In genomic region chr18:49931760-49932159, GRCh38 we compare ENCODE assay signal across 30 cellular contexts.
"Had no signal": no experiment of that assay in that cellular context is flagged by ENCODE, and none has a peak within 500 bp of the region (broad histone marks: within the 10 kb centered on the region; RNA-seq: fewer than 3 reads in every experiment).

No MANE protein-coding gene starts in this region.

- H3K9me3 Mint-ChIP-seq: activated B cell treated with CpG ODN at 0.5 μM for 24 hours; activated CD4-positive, alpha-beta memory T cell treated with anti-CD3 and anti-CD28 coated beads, Interleukin-2, amount 10 ng/mL, durations not matched to agents 7 days and 5 days; activated CD4-positive, alpha-beta T cell treated with anti-CD3 and anti-CD28 coated beads, Interleukin-2, amount 10 ng/mL, durations not matched to agents 7 days and 5 days; activated naive CD4-positive, alpha-beta T cell treated with anti-CD3 and anti-CD28 coated beads, Interleukin-2, amount 10 ng/mL, durations not matched to agents 7 days and 5 days; activated naive CD4-positive, alpha-beta T cell treated with anti-CD3 and anti-CD28 coated beads, Interleukin-2, amount 50 U/mL, for 72 hours; activated T-cell treated with anti-CD3 and anti-CD28 coated beads, Interleukin-2, amount 50 U/mL, for 24 hours; activated T-cell treated with anti-CD3 and anti-CD28 coated beads, Interleukin-2, amount 50 U/mL, for 72 hours; T-helper 2 cell treated with Interferon-gamma antibody and Interleukin-4, amounts not matched to agents 5 μg/mL and 100 μg/mL, for 36 hours had no signal

- H3K4me1 ChIP-seq: ascending aorta, breast epithelium, colonic mucosa, esophagus squamous epithelium had no signal

- DNase-seq: activated B cell treated with CpG ODN at 0.5 μM for 24 hours; activated CD4-positive, alpha-beta memory T cell treated with anti-CD3 and anti-CD28 coated beads, Interleukin-2, amount 10 ng/mL, durations not matched to agents 7 days and 5 days; activated CD4-positive, alpha-beta T cell treated with anti-CD3 and anti-CD28 coated beads for 36 hours; activated CD4-positive, alpha-beta T cell treated with anti-CD3 and anti-CD28 coated beads, Interleukin-2, amount 10 ng/mL, durations not matched to agents 7 days and 5 days; activated CD4-positive, alpha-beta T cell treated with anti-CD3 and anti-CD28 coated beads, Interleukin-2, amount 50 U/mL, for 4 hours; activated CD4-positive, CD25-positive, alpha-beta regulatory T cell treated with anti-CD3 and anti-CD28 coated beads, Interleukin-2, amount 50 U/mL, for 72 hours; activated CD8-positive, alpha-beta memory T cell treated with anti-CD3 and anti-CD28 coated beads, Interleukin-2, amount 50 U/mL, for 48 hours; activated gamma-delta T cell; activated naive CD4-positive, alpha-beta T cell; activated naive CD4-positive, alpha-beta T cell treated with anti-CD3 and anti-CD28 coated beads, Interleukin-2, amount 10 ng/mL, durations not matched to agents 7 days and 5 days; activated naive CD8-positive, alpha-beta T cell treated with anti-CD3 and anti-CD28 coated beads, Interleukin-2, amount 10 ng/mL, durations not matched to agents 7 days and 5 days; activated T-cell treated with anti-CD3 and anti-CD28 coated beads for 4 hours; activated T-cell treated with anti-CD3 and anti-CD28 coated beads, Interleukin-2, amount 50 U/mL, for 24 hours; activated T-cell treated with anti-CD3 and anti-CD28 coated beads, Interleukin-2, amount 50 U/mL, for 72 hours; central memory CD4-positive, alpha-beta T cell; cerebellar nuclear complex; colonic mucosa; effector CD8-positive, alpha-beta T cell; esophagus squamous epithelium; T-helper 1 cell; T-helper 17 cell; T1000; WERI-Rb-1 had no signal

- H3K4me3 Mint-ChIP-seq: activated B cell treated with CpG ODN at 0.5 μM for 24 hours; activated CD4-positive, alpha-beta memory T cell treated with anti-CD3 and anti-CD28 coated beads, Interleukin-2, amount 10 ng/mL, durations not matched to agents 7 days and 5 days; activated CD4-positive, alpha-beta T cell treated with anti-CD3 and anti-CD28 coated beads for 36 hours; activated CD4-positive, alpha-beta T cell treated with anti-CD3 and anti-CD28 coated beads, Interleukin-2, amount 10 ng/mL, durations not matched to agents 7 days and 5 days; activated naive CD4-positive, alpha-beta T cell treated with anti-CD3 and anti-CD28 coated beads, Interleukin-2, amount 10 ng/mL, durations not matched to agents 7 days and 5 days; activated naive CD8-positive, alpha-beta T cell treated with anti-CD3 and anti-CD28 coated beads, Interleukin-2, amount 10 ng/mL, durations not matched to agents 7 days and 5 days; activated T-cell treated with anti-CD3 and anti-CD28 coated beads, Interleukin-2, amount 50 U/mL, for 24 hours; activated T-cell treated with anti-CD3 and anti-CD28 coated beads, Interleukin-2, amount 50 U/mL, for 72 hours; brain; T-helper 17 cell; T-helper 2 cell treated with Interferon-gamma antibody and Interleukin-4, amounts not matched to agents 5 μg/mL and 100 μg/mL, for 36 hours had no signal

- ATAC-seq: activated CD4-positive, alpha-beta T cell treated with anti-CD3 and anti-CD28 coated beads for 36 hours; activated naive CD4-positive, alpha-beta T cell treated with anti-CD3 and anti-CD28 coated beads, Interleukin-2, amount 50 U/mL, for 72 hours; activated T-cell treated with anti-CD3 and anti-CD28 coated beads, Interleukin-2, amount 50 U/mL, for 72 hours; T-helper 17 cell had no signal

- H3K36me3 ChIP-seq: breast epithelium, cardiac muscle cell, colonic mucosa, WERI-Rb-1 had no signal

- H3K4me3 ChIP-seq: ascending aorta, breast epithelium, cardiac muscle cell, colonic mucosa, esophagus squamous epithelium had no signal

- H3K9me3 ChIP-seq: ascending aorta, breast epithelium, colonic mucosa, esophagus squamous epithelium had no signal

- H3K4me1 Mint-ChIP-seq: activated CD4-positive, alpha-beta memory T cell treated with anti-CD3 and anti-CD28 coated beads, Interleukin-2, amount 10 ng/mL, durations not matched to agents 7 days and 5 days; activated naive CD4-positive, alpha-beta T cell treated with anti-CD3 and anti-CD28 coated beads, Interleukin-2, amount 10 ng/mL, durations not matched to agents 7 days and 5 days; activated naive CD8-positive, alpha-beta T cell treated with anti-CD3 and anti-CD28 coated beads, Interleukin-2, amount 10 ng/mL, durations not matched to agents 7 days and 5 days had no signal

- H3K27me3 ChIP-seq: ascending aorta, breast epithelium, cardiac muscle cell, colonic mucosa, esophagus squamous epithelium had no signal

- H3K36me3 Mint-ChIP-seq: activated naive CD4-positive, alpha-beta T cell treated with anti-CD3 and anti-CD28 coated beads, Interleukin-2, amount 10 ng/mL, durations not matched to agents 7 days and 5 days; activated naive CD8-positive, alpha-beta T cell treated with anti-CD3 and anti-CD28 coated beads, Interleukin-2, amount 10 ng/mL, durations not matched to agents 7 days and 5 days; brain had no signal

- H3K27ac ChIP-seq: ascending aorta, breast epithelium, cardiac muscle cell, colonic mucosa, epithelial cell of prostate, esophagus squamous epithelium, WERI-Rb-1 had no signal

- H3K27ac Mint-ChIP-seq: activated B cell treated with CpG ODN at 0.5 μM for 24 hours; activated CD4-positive, alpha-beta memory T cell treated with anti-CD3 and anti-CD28 coated beads, Interleukin-2, amount 10 ng/mL, durations not matched to agents 7 days and 5 days; activated naive CD4-positive, alpha-beta T cell treated with anti-CD3 and anti-CD28 coated beads, Interleukin-2, amount 10 ng/mL, durations not matched to agents 7 days and 5 days; activated naive CD8-positive, alpha-beta T cell treated with anti-CD3 and anti-CD28 coated beads, Interleukin-2, amount 10 ng/mL, durations not matched to agents 7 days and 5 days; activated T-cell treated with anti-CD3 and anti-CD28 coated beads, Interleukin-2, amount 50 U/mL, for 24 hours; activated T-cell treated with anti-CD3 and anti-CD28 coated beads, Interleukin-2, amount 50 U/mL, for 72 hours; T-helper 2 cell treated with Interferon-gamma antibody and Interleukin-4, amounts not matched to agents 5 μg/mL and 100 μg/mL, for 36 hours had no signal
